ENCODE assay signal across 8 cellular contexts in the genomic region with DNA sequence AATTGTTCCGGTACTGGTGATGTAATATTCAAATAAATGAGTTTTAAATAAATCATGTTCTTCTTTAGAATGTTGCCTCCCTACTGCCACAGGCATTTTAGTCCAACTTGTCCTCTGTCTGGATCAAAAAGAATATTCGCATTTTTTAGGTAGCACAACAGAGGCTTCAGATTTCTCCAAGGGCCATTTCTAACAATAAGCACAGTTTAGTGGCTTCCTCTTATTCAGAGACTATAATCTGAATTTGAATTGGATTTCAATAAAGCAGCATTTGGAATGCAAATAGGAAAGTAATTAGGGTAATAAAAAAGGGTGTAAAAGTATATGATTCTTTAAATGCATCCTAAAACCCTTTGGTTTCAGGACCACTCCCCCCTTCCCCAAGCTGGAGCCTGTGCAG.
"Had no signal": no experiment of that assay in that cellular context is flagged by ENCODE, and none has a peak within 500 bp of the region (broad histone marks: within the 10 kb centered on the region; RNA-seq: fewer than 3 reads in every experiment).

No MANE protein-coding gene starts in this region.

- FAIRE-seq: HepG2, HTR-8/SVneo had no signal

- H3K27ac ChIP-seq: GM23248, KMS-11 had no signal

- DNase-seq: GM23248, H7, HCEC 1CT, Karpas-422, KBM-7 had no signal

- H3K4me3 ChIP-seq: GM23248 had no signal

- ATAC-seq: HepG2 had no signal
